In genomic region chr12:132662901-132663755, GRCh38 we compare ENCODE assay signal across 29 cellular contexts. TPM values are rescaled to one million over a fixed set of nuclear protein-coding genes. Genes with fewer than 3 reads are reported as not detected.
DNase-seq lines count a peak whose midpoint lies in the region; ATAC-seq and TF ChIP-seq lines count a peak whose summit lies in the region.
"Had no signal": no experiment of that assay in that cellular context is flagged by ENCODE, and none has a peak within 500 bp of the region (broad histone marks: within the 10 kb centered on the region; RNA-seq: fewer than 3 reads in every experiment).

No MANE protein-coding gene starts in this region.

- no peak overlapping the region for H3K4me3 ChIP-seq in CD4-positive, CD25-positive, alpha-beta regulatory T cell (ENCODE audit: low read depth, low read length)
- H3K4me3 ChIP-seq in Loucy (ENCODE audit: low read length, poor library complexity, severe bottlenecking) (peak overlapping the region; percentile 53), body of pancreas (no peak overlapping the region)
- H3K4me3 ChIP-seq: A549, mucosa of descending colon, pancreas, stomach, tibial artery, vagina had no signal

- no peaks in the 10 kb centered on the region for H3F3A ChIP-seq in Loucy (ENCODE audit: low read depth)

- DNase-seq in activated CD4-positive, alpha-beta memory T cell treated with anti-CD3 and anti-CD28 coated beads, Interleukin-2, amount 10 ng/mL, durations not matched to agents 7 days and 5 days: no peak
- DNase-seq in activated CD4-positive, alpha-beta memory T cell treated with anti-CD3 and anti-CD28 coated beads for 36 hours: no peak
- DNase-seq in CD4-positive, CD25-positive, alpha-beta regulatory T cell: no peak
- no peak for DNase-seq in neural crest cell (ENCODE audit: low read depth, low spot score)
- no peak for DNase-seq in body of pancreas
- DNase-seq in natural killer cell treated with Interleukin-12 subunit alpha and Interleukin-12 subunit beta and Interleukin-15 and Interleukin-18, amount 100 ng/mL, for 72 hours (ENCODE audit: low spot score): no peak
- DNase-seq in NCI-H2029 treated with DMSO at 0.1 percent for 48 hours (lab: John Stamatoyannopoulos, UW): no peak
- DNase-seq: activated gamma-delta T cell; caudate nucleus; CD8-positive, alpha-beta memory T cell; DMS 273 treated with DMSO at 0.1 percent for 48 hours; EL; H7; mammary epithelial cell; mucosa of descending colon; NCI-H1048; NCI-H446; NCI-H82; nephron progenitor cell; pancreas; retina; small intestine; stomach had no signal

- H3K9me2 ChIP-seq in Loucy (replicated peaks; ENCODE audit: low read depth, low read length): no peaks in the 10 kb centered on the region

- H3K9me3 ChIP-seq in CD4-positive, CD25-positive, alpha-beta regulatory T cell (ENCODE audit: control insufficient read depth in 2 of 2, low read length in 2 of 2): no peaks in the 10 kb centered on the region
- H3K9me3 ChIP-seq in Loucy (ENCODE audit: insufficient read depth, low read depth, low read length) (no peaks in the 10 kb centered on the region), body of pancreas (no peaks in the 10 kb centered on the region)
- H3K9me3 ChIP-seq: A549, mucosa of descending colon, pancreas, stomach, tibial artery, vagina had no signal

- no peaks in the 10 kb centered on the region for H3K4me1 ChIP-seq in CD4-positive, CD25-positive, alpha-beta regulatory T cell (ENCODE audit: control insufficient read depth, insufficient read depth, low read length, poor library complexity, severe bottlenecking)
- peaks cover 58% of the 10 kb centered on the region for H3K4me1 ChIP-seq in Loucy (ENCODE audit: insufficient read depth, low read length, poor library complexity, severe bottlenecking)
- H3K4me1 ChIP-seq in body of pancreas: no peaks in the 10 kb centered on the region
- H3K4me1 ChIP-seq: A549, pancreas, stomach, tibial artery, vagina had no signal

- peaks cover 90% of the 10 kb centered on the region for H3K36me3 Mint-ChIP-seq in activated CD4-positive, alpha-beta memory T cell treated with anti-CD3 and anti-CD28 coated beads, Interleukin-2, amount 10 ng/mL, durations not matched to agents 7 days and 5 days (ENCODE audit: low read depth)
- peaks cover 81% of the 10 kb centered on the region for H3K36me3 Mint-ChIP-seq in activated CD4-positive, alpha-beta memory T cell treated with anti-CD3 and anti-CD28 coated beads for 36 hours
- peaks cover 50% of the 10 kb centered on the region for H3K36me3 Mint-ChIP-seq in CD4-positive, CD25-positive, alpha-beta regulatory T cell
- peaks cover 23% of the 10 kb centered on the region for H3K36me3 Mint-ChIP-seq in neural crest cell (ENCODE audit: low read depth)
- peaks cover 27% of the 10 kb centered on the region for H3K36me3 Mint-ChIP-seq in natural killer cell treated with Interleukin-12 subunit alpha and Interleukin-12 subunit beta and Interleukin-15 and Interleukin-18, amount 100 ng/mL, for 72 hours

- peak overlapping the region; percentile 70 for H3K9ac ChIP-seq in Loucy (ENCODE audit: low read depth, low read length, poor library complexity, severe bottlenecking)

- H3K4me3 Mint-ChIP-seq in activated CD4-positive, alpha-beta memory T cell treated with anti-CD3 and anti-CD28 coated beads, Interleukin-2, amount 10 ng/mL, durations not matched to agents 7 days and 5 days: no peak overlapping the region
- H3K4me3 Mint-ChIP-seq in activated CD4-positive, alpha-beta memory T cell treated with anti-CD3 and anti-CD28 coated beads for 36 hours: no peak overlapping the region
- no peak overlapping the region for H3K4me3 Mint-ChIP-seq in CD4-positive, CD25-positive, alpha-beta regulatory T cell
- H3K4me3 Mint-ChIP-seq in neural crest cell: no peak overlapping the region
- no peak overlapping the region for H3K4me3 Mint-ChIP-seq in natural killer cell treated with Interleukin-12 subunit alpha and Interleukin-12 subunit beta and Interleukin-15 and Interleukin-18, amount 100 ng/mL, for 72 hours
- H3K4me3 Mint-ChIP-seq: CD8-positive, alpha-beta memory T cell; nephron progenitor cell had no signal

- H3K27me3 Mint-ChIP-seq in activated CD4-positive, alpha-beta memory T cell treated with anti-CD3 and anti-CD28 coated beads, Interleukin-2, amount 10 ng/mL, durations not matched to agents 7 days and 5 days: no peaks in the 10 kb centered on the region
- H3K27me3 Mint-ChIP-seq in activated CD4-positive, alpha-beta memory T cell treated with anti-CD3 and anti-CD28 coated beads for 36 hours: no peaks in the 10 kb centered on the region
- H3K27me3 Mint-ChIP-seq in CD4-positive, CD25-positive, alpha-beta regulatory T cell: no peaks in the 10 kb centered on the region
- H3K27me3 Mint-ChIP-seq in neural crest cell (ENCODE audit: low read depth): no peaks in the 10 kb centered on the region
- H3K27me3 Mint-ChIP-seq in natural killer cell treated with Interleukin-12 subunit alpha and Interleukin-12 subunit beta and Interleukin-15 and Interleukin-18, amount 100 ng/mL, for 72 hours: no peaks in the 10 kb centered on the region
- H3K27me3 Mint-ChIP-seq: CD8-positive, alpha-beta memory T cell had no signal

- no peak overlapping the region for H2AFZ ChIP-seq in Loucy (ENCODE audit: low read length)

- no peak overlapping the region for H3K27ac ChIP-seq in CD4-positive, CD25-positive, alpha-beta regulatory T cell (ENCODE audit: insufficient read depth, low read length, poor library complexity, severe bottlenecking)
- H3K27ac ChIP-seq in body of pancreas: no peak overlapping the region
- H3K27ac ChIP-seq: A549, pancreas, stomach, tibial artery, vagina had no signal

- no peak for TF ChIP-seq POLR2A in body of pancreas (IDR thresholded peaks at IDR 0.05)

- no peak for ATAC-seq in CD4-positive, CD25-positive, alpha-beta regulatory T cell (ENCODE audit: low read depth in 2 of 2)
- no peak for ATAC-seq in body of pancreas
- ATAC-seq in natural killer cell treated with Interleukin-12 subunit alpha and Interleukin-12 subunit beta and Interleukin-15 and Interleukin-18, amount 100 ng/mL, for 72 hours: no peak
- ATAC-seq: A549 had no signal

- CTCF ChIA-PET in activated CD4-positive, alpha-beta memory T cell treated with anti-CD3 and anti-CD28 coated beads, Interleukin-2, amount 10 ng/mL, durations not matched to agents 7 days and 5 days (lab: Charles Lee): no interaction called here
- CTCF ChIA-PET in activated CD4-positive, alpha-beta memory T cell treated with anti-CD3 and anti-CD28 coated beads for 36 hours (lab: Charles Lee): no interaction called here

- H3K36me3 ChIP-seq in CD4-positive, CD25-positive, alpha-beta regulatory T cell (ENCODE audit: control insufficient read depth, insufficient read depth, low read length): peaks cover 89% of the 10 kb centered on the region
- H3K36me3 ChIP-seq in Loucy (ENCODE audit: insufficient read depth, low read length): peaks cover 98% of the 10 kb centered on the region
- peaks cover 0 to 35% of the 10 kb centered on the region in 2 donors for H3K36me3 ChIP-seq in body of pancreas (replicated peaks in 1 of 2; ENCODE audit: insufficient read depth in 1 of 2, low read depth in 2 of 2)

- H4K20me1 ChIP-seq in Loucy (ENCODE audit: insufficient read depth, low read length, poor library complexity, severe bottlenecking): no peaks in the 10 kb centered on the region

- 87 to 93% methylated on average over 29 of the region's 29 CpGs for WGBS in body of pancreas, 2 donors

- POLR2A ChIA-PET in activated CD4-positive, alpha-beta memory T cell treated with anti-CD3 and anti-CD28 coated beads, Interleukin-2, amount 10 ng/mL, durations not matched to agents 7 days and 5 days (lab: Charles Lee): no interaction called here
- POLR2A ChIA-PET in activated CD4-positive, alpha-beta memory T cell treated with anti-CD3 and anti-CD28 coated beads for 36 hours (lab: Charles Lee): no interaction called here

- H3K79me2 ChIP-seq in Loucy (ENCODE audit: insufficient read depth, low read length): peaks cover 14% of the 10 kb centered on the region; the same call in 1 of the 2 replicates

- no peaks in the 10 kb centered on the region for H3K9me3 Mint-ChIP-seq in activated CD4-positive, alpha-beta memory T cell treated with anti-CD3 and anti-CD28 coated beads, Interleukin-2, amount 10 ng/mL, durations not matched to agents 7 days and 5 days
- H3K9me3 Mint-ChIP-seq in activated CD4-positive, alpha-beta memory T cell treated with anti-CD3 and anti-CD28 coated beads for 36 hours: no peaks in the 10 kb centered on the region
- H3K9me3 Mint-ChIP-seq in CD4-positive, CD25-positive, alpha-beta regulatory T cell: no peaks in the 10 kb centered on the region
- H3K9me3 Mint-ChIP-seq in neural crest cell: no peaks in the 10 kb centered on the region
- H3K9me3 Mint-ChIP-seq in natural killer cell treated with Interleukin-12 subunit alpha and Interleukin-12 subunit beta and Interleukin-15 and Interleukin-18, amount 100 ng/mL, for 72 hours: no peaks in the 10 kb centered on the region
- H3K9me3 Mint-ChIP-seq: CD8-positive, alpha-beta memory T cell; nephron progenitor cell had no signal

- peaks cover 39% of the 10 kb centered on the region for H3K4me1 Mint-ChIP-seq in activated CD4-positive, alpha-beta memory T cell treated with anti-CD3 and anti-CD28 coated beads, Interleukin-2, amount 10 ng/mL, durations not matched to agents 7 days and 5 days
- no peaks in the 10 kb centered on the region for H3K4me1 Mint-ChIP-seq in activated CD4-positive, alpha-beta memory T cell treated with anti-CD3 and anti-CD28 coated beads for 36 hours (ENCODE audit: low read depth)
- H3K4me1 Mint-ChIP-seq in CD4-positive, CD25-positive, alpha-beta regulatory T cell: peaks cover 0 to 11% (median 8%) of the 10 kb centered on the region in 4 donors
- no peaks in the 10 kb centered on the region for H3K4me1 Mint-ChIP-seq in neural crest cell
- peaks cover 7 to 24% of the 10 kb centered on the region in 2 donors for H3K4me1 Mint-ChIP-seq in natural killer cell treated with Interleukin-12 subunit alpha and Interleukin-12 subunit beta and Interleukin-15 and Interleukin-18, amount 100 ng/mL, for 72 hours (ENCODE audit: low read depth in 2 of 2)
- H3K4me1 Mint-ChIP-seq: nephron progenitor cell had no signal

- peak overlapping the region; percentile 61 for H3K4me2 ChIP-seq in Loucy (ENCODE audit: low read depth, low read length, poor library complexity, severe bottlenecking)
- H3K4me2 ChIP-seq: A549 had no signal

- intact Hi-C loops in activated CD4-positive, alpha-beta memory T cell treated with anti-CD3 and anti-CD28 coated beads for 36 hours (cut with micrococcal nuclease): no loop called here
- intact Hi-C loops in body of pancreas (cut with DNase I): no loop called here

- peak overlapping the region; percentile 4 for H3K27ac Mint-ChIP-seq in activated CD4-positive, alpha-beta memory T cell treated with anti-CD3 and anti-CD28 coated beads, Interleukin-2, amount 10 ng/mL, durations not matched to agents 7 days and 5 days
- no peak overlapping the region for H3K27ac Mint-ChIP-seq in activated CD4-positive, alpha-beta memory T cell treated with anti-CD3 and anti-CD28 coated beads for 36 hours
- peak overlapping the region in 2 of 3 donors; percentile 20 to 32 for H3K27ac Mint-ChIP-seq in CD4-positive, CD25-positive, alpha-beta regulatory T cell
- H3K27ac Mint-ChIP-seq in neural crest cell (ENCODE audit: unreplicated experiment): peak overlapping the region; percentile 75
- peak overlapping the region in 1 of 2 donors; percentile 30 for H3K27ac Mint-ChIP-seq in natural killer cell treated with Interleukin-12 subunit alpha and Interleukin-12 subunit beta and Interleukin-15 and Interleukin-18, amount 100 ng/mL, for 72 hours
- H3K27ac Mint-ChIP-seq: nephron progenitor cell had no signal

- H3K27me3 ChIP-seq in CD4-positive, CD25-positive, alpha-beta regulatory T cell (ENCODE audit: control insufficient read depth, insufficient read depth, low read length): no peaks in the 10 kb centered on the region
- H3K27me3 ChIP-seq in Loucy (ENCODE audit: insufficient read depth, low read length, poor library complexity, severe bottlenecking): no peaks in the 10 kb centered on the region
- H3K27me3 ChIP-seq in body of pancreas: no peaks in the 10 kb centered on the region
- H3K27me3 ChIP-seq: pancreas, stomach, tibial artery, vagina had no signal

- TF ChIP-seq CTCF in Loucy (conservative IDR thresholded peaks at IDR 0.05; ENCODE audit: low read length) (no peak), neural crest cell (conservative IDR thresholded peaks at IDR 0.05) (no peak), body of pancreas (IDR thresholded peaks at IDR 0.05) (no peak)

RNA-seq across cellular contexts. Expression of gene POLE, which starts 24.0 kb away (rescaled TPM):
- 100 to 1,000 TPM; 108 to 117 TPM for total RNA-seq in activated CD4-positive, alpha-beta memory T cell treated with anti-CD3 and anti-CD28 coated beads, Interleukin-2, amount 10 ng/mL, durations not matched to agents 7 days and 5 days
- total RNA-seq in activated CD4-positive, alpha-beta memory T cell treated with anti-CD3 and anti-CD28 coated beads for 36 hours: 100 to 1,000 TPM; 112 to 114 TPM
- total RNA-seq in CD4-positive, CD25-positive, alpha-beta regulatory T cell: 51.1 TPM
- 1 to 10 TPM; 2.4 to 4.1 (median 3.3) TPM for polyA plus RNA-seq in CD4-positive, CD25-positive, alpha-beta regulatory T cell
- total RNA-seq in neural crest cell (168 and 174 TPM in 2 replicates), body of pancreas (10 to 100 TPM; 12.5 to 36.9 TPM)
- total RNA-seq in natural killer cell treated with Interleukin-12 subunit alpha and Interleukin-12 subunit beta and Interleukin-15 and Interleukin-18, amount 100 ng/mL, for 72 hours: 100 to 1,000 TPM in 1 of 2 donors, 10 to 100 TPM in 1; 94.3 to 265 TPM

RNA-seq across cellular contexts. Expression of gene PXMP2, which starts 24.3 kb away (rescaled TPM):
- total RNA-seq in activated CD4-positive, alpha-beta memory T cell treated with anti-CD3 and anti-CD28 coated beads, Interleukin-2, amount 10 ng/mL, durations not matched to agents 7 days and 5 days: 10 to 100 TPM; 24.5 to 24.9 TPM
- 10 to 100 TPM; 17.8 to 20.9 TPM for total RNA-seq in activated CD4-positive, alpha-beta memory T cell treated with anti-CD3 and anti-CD28 coated beads for 36 hours
- 3.5 TPM for total RNA-seq in CD4-positive, CD25-positive, alpha-beta regulatory T cell
- polyA plus RNA-seq in CD4-positive, CD25-positive, alpha-beta regulatory T cell: 10 to 100 TPM; 12.6 to 20.3 (median 16.3) TPM
- 31.0 and 33.5 TPM in 2 replicates for total RNA-seq in neural crest cell
- 10 to 100 TPM; 37.2 to 39.7 TPM for total RNA-seq in body of pancreas
- total RNA-seq in natural killer cell treated with Interleukin-12 subunit alpha and Interleukin-12 subunit beta and Interleukin-15 and Interleukin-18, amount 100 ng/mL, for 72 hours: 10 to 100 TPM in 1 of 2 donors, 1 to 10 TPM in 1; 9.6 to 22.2 TPM

RNA-seq across cellular contexts. Expression of gene P2RX2, which starts 44.6 kb away (rescaled TPM):
- not detected for total RNA-seq in activated CD4-positive, alpha-beta memory T cell treated with anti-CD3 and anti-CD28 coated beads, Interleukin-2, amount 10 ng/mL, durations not matched to agents 7 days and 5 days
- not detected for total RNA-seq in activated CD4-positive, alpha-beta memory T cell treated with anti-CD3 and anti-CD28 coated beads for 36 hours
- not detected for total RNA-seq in CD4-positive, CD25-positive, alpha-beta regulatory T cell
- not detected for polyA plus RNA-seq in CD4-positive, CD25-positive, alpha-beta regulatory T cell
- total RNA-seq in neural crest cell (not detected in 2 replicates), body of pancreas (1 to 10 TPM in 1 of 2 donors, not detected in 1; 1.0 TPM)
- not detected for total RNA-seq in natural killer cell treated with Interleukin-12 subunit alpha and Interleukin-12 subunit beta and Interleukin-15 and Interleukin-18, amount 100 ng/mL, for 72 hours
- total RNA-seq: CD8-positive, alpha-beta memory T cell; fibroblast of villous mesenchyme; mammary epithelial cell; RPMI7951; stomach; vagina had no signal
- polyA plus RNA-seq: A549; CD8-positive, alpha-beta memory T cell; mammary epithelial cell had no signal

RNA-seq across cellular contexts. Expression of gene PGAM5, which starts 47.5 kb away (rescaled TPM):
- 10 to 100 TPM; 32.5 to 35.1 TPM for total RNA-seq in activated CD4-positive, alpha-beta memory T cell treated with anti-CD3 and anti-CD28 coated beads, Interleukin-2, amount 10 ng/mL, durations not matched to agents 7 days and 5 days
- total RNA-seq in activated CD4-positive, alpha-beta memory T cell treated with anti-CD3 and anti-CD28 coated beads for 36 hours: 10 to 100 TPM; 54.3 to 56.4 TPM
- total RNA-seq in CD4-positive, CD25-positive, alpha-beta regulatory T cell: 25.3 TPM
- 10 to 100 TPM; 17.5 to 19.6 (median 19.3) TPM for polyA plus RNA-seq in CD4-positive, CD25-positive, alpha-beta regulatory T cell
- 61.5 and 61.8 TPM in 2 replicates for total RNA-seq in neural crest cell
- total RNA-seq in body of pancreas: 10 to 100 TPM; 15.0 to 39.2 TPM
- total RNA-seq in natural killer cell treated with Interleukin-12 subunit alpha and Interleukin-12 subunit beta and Interleukin-15 and Interleukin-18, amount 100 ng/mL, for 72 hours: 100 to 1,000 TPM in 1 of 2 donors, 10 to 100 TPM in 1; 54.9 to 114 TPM

RNA-seq across cellular contexts. Expression of gene LRCOL1, which starts 52.7 kb away (rescaled TPM):
- not detected for total RNA-seq in activated CD4-positive, alpha-beta memory T cell treated with anti-CD3 and anti-CD28 coated beads, Interleukin-2, amount 10 ng/mL, durations not matched to agents 7 days and 5 days
- total RNA-seq in activated CD4-positive, alpha-beta memory T cell treated with anti-CD3 and anti-CD28 coated beads for 36 hours: not detected
- not detected for total RNA-seq in CD4-positive, CD25-positive, alpha-beta regulatory T cell
- not detected for polyA plus RNA-seq in CD4-positive, CD25-positive, alpha-beta regulatory T cell
- total RNA-seq in neural crest cell (0.93 and 1.7 TPM in 2 replicates), body of pancreas (not detected)
- total RNA-seq in natural killer cell treated with Interleukin-12 subunit alpha and Interleukin-12 subunit beta and Interleukin-15 and Interleukin-18, amount 100 ng/mL, for 72 hours: not detected
- total RNA-seq: CD8-positive, alpha-beta memory T cell; fibroblast of villous mesenchyme; H7; mammary epithelial cell; mucosa of descending colon; pancreas; RPMI7951; stomach; vagina had no signal
- polyA plus RNA-seq: A549; CD8-positive, alpha-beta memory T cell; mammary epithelial cell had no signal
